1 cellular context compared by ENCODE assay signal in the genomic region with DNA sequence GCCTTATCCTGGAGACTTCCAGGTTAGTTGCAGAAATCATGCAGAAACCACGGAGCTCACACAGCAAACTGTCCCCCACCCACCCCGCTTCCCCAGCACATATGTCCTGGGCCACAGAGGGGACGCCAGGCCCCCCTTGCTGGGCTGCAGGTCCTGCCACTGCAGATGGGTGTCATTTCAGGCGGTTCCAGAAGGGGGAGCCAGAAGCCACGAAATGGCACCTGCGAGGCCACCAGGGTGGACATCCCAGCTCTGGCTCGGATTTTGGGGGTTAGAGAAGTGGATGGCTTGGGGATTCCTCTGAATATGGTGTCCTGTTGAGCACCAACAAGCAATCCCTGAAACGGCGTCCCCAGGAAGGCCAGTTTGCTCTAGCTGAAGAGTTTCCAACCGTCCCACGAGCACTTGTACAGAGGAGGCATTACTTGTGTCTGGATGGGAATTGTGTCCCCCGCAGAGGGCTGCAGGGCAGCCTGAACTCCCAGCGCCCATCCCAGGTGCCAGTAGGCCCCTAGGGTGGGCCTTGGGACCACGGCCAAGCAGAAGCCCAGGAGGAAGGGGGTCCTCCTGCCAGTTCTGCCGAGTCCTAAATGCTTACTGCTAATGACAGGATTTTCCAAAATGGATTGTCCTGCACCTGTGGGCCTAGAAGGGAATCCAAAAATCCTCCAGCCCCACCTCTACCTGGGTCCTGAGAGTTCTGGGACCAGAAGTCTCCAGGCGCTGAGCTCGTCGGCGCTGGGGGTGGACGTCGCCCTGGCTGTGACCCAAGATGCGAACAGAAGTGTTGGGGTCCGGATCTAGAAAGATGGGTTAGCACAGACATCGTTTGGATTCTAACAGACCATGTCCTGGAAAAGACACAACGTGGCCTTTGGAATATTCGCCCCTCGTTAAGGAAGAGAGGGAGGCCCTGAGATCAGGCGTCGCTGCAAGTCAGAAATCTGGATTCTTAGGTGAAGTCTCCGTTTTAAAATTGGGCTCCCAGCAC.
TF ChIP-seq lines count a peak whose summit lies in the region.

No MANE protein-coding gene starts in this region.

TF ChIP-seq in H1, 55 proteins besides CTCF, POLR2A, EP300 and RAD21:
- 0 out of 2 replicates have a peak, but pooled peaks have one; percentile 21 for TF ChIP-seq CREB1 (IDR thresholded peaks at IDR 0.05)
- peak; percentile 20; the same call in 1 of the 2 replicates for TF ChIP-seq YY1 (IDR thresholded peaks at IDR 0.05; ENCODE audit: low read depth, low read length)
- TF ChIP-seq MAX (IDR thresholded peaks at IDR 0.05), result 0 out of 2 replicates have a peak, but pooled peaks have one; percentile 10
- no peak for TF ChIP-seq RFX5 (IDR thresholded peaks at IDR 0.05; ENCODE audit: borderline replicate concordance, low read depth, low read length)
- TF ChIP-seq RBBP5 (IDR thresholded peaks at IDR 0.05; ENCODE audit: borderline replicate concordance, low read depth, low read length), result no peak
- no peak for TF ChIP-seq NRF1 (IDR thresholded peaks at IDR 0.05; ENCODE audit: low read depth, low read length)
